8 cellular contexts compared by ENCODE assay signal in genomic region chr17:47821031-47821423, GRCh38. TPM values are rescaled to one million over a fixed set of nuclear protein-coding genes. Genes with fewer than 3 reads are reported as not detected.
DNase-seq lines count a peak whose midpoint lies in the region; ATAC-seq and TF ChIP-seq lines count a peak whose summit lies in the region.

No MANE protein-coding gene starts in this region.

- H3K9me3 ChIP-seq in left lung (no peaks in the 10 kb centered on the region), thoracic aorta (no peaks in the 10 kb centered on the region)

- H3K4me3 ChIP-seq in left lung, result peak overlapping the region; percentile 58 to 67
- peak overlapping the region; percentile 76 for H3K4me3 ChIP-seq in thoracic aorta

- no peaks in the 10 kb centered on the region for H3K27me3 Mint-ChIP-seq in activated T-cell treated with anti-CD3 and anti-CD28 coated beads, Interleukin-2, amount 50 U/mL, for 24 hours
- H3K27me3 Mint-ChIP-seq in activated naive CD8-positive, alpha-beta T cell treated with anti-CD3 and anti-CD28 coated beads, Interleukin-2, amount 10 ng/mL, durations not matched to agents 7 days and 5 days, result no peaks in the 10 kb centered on the region

- DNase-seq in activated T-cell treated with anti-CD3 and anti-CD28 coated beads, Interleukin-2, amount 50 U/mL, for 24 hours, result peak; percentile 37
- no peak for DNase-seq in activated T-cell treated with anti-CD3 and anti-CD28 coated beads, Interleukin-2, amount 50 U/mL, for 48 hours
- no peak for DNase-seq in activated naive CD8-positive, alpha-beta T cell treated with anti-CD3 and anti-CD28 coated beads, Interleukin-2, amount 10 ng/mL, durations not matched to agents 7 days and 5 days
- DNase-seq in left lung, result no peak
- DNase-seq in thoracic aorta (ENCODE audit: low spot score), result no peak
- no peak for DNase-seq in stimulated activated CD4-positive, alpha-beta T cell treated with anti-CD3 and anti-CD28 coated beads, Interleukin-15, amount 100 ng/mL, for 24 hours
- no peak for DNase-seq in kidney glomerular epithelial cell (lab: John Stamatoyannopoulos, UW)
- no peak for DNase-seq in OCI-M2 (lab: John Stamatoyannopoulos, UW; ENCODE audit: unreplicated experiment)

- H3K36me3 ChIP-seq in left lung, result peaks cover 0 to 68% of the 10 kb centered on the region in 2 donors
- peaks cover 41% of the 10 kb centered on the region for H3K36me3 ChIP-seq in thoracic aorta

- H3K9me3 Mint-ChIP-seq in activated T-cell treated with anti-CD3 and anti-CD28 coated beads, Interleukin-2, amount 50 U/mL, for 24 hours, result no peaks in the 10 kb centered on the region
- no peaks in the 10 kb centered on the region for H3K9me3 Mint-ChIP-seq in activated naive CD8-positive, alpha-beta T cell treated with anti-CD3 and anti-CD28 coated beads, Interleukin-2, amount 10 ng/mL, durations not matched to agents 7 days and 5 days

- no peak for ATAC-seq in activated naive CD8-positive, alpha-beta T cell treated with anti-CD3 and anti-CD28 coated beads, Interleukin-2, amount 10 ng/mL, durations not matched to agents 7 days and 5 days (ENCODE audit: low read depth)
- ATAC-seq in left lung (peak; percentile 6), thoracic aorta (ENCODE audit: insufficient number of reproducible peaks, low FRiP score, low read depth) (no peak)

- intact Hi-C loops in left lung (cut with DNase I), result no loop called here

- H3K27ac Mint-ChIP-seq in activated T-cell treated with anti-CD3 and anti-CD28 coated beads, Interleukin-2, amount 50 U/mL, for 24 hours, result peak overlapping the region; percentile 94
- peak overlapping the region; percentile 92 for H3K27ac Mint-ChIP-seq in activated naive CD8-positive, alpha-beta T cell treated with anti-CD3 and anti-CD28 coated beads, Interleukin-2, amount 10 ng/mL, durations not matched to agents 7 days and 5 days

- peaks cover 24% of the 10 kb centered on the region for H3K4me1 Mint-ChIP-seq in activated T-cell treated with anti-CD3 and anti-CD28 coated beads, Interleukin-2, amount 50 U/mL, for 24 hours (ENCODE audit: low read depth)
- peaks cover 15% of the 10 kb centered on the region for H3K4me1 Mint-ChIP-seq in activated naive CD8-positive, alpha-beta T cell treated with anti-CD3 and anti-CD28 coated beads, Interleukin-2, amount 10 ng/mL, durations not matched to agents 7 days and 5 days

- H3K27ac ChIP-seq in left lung (peak overlapping the region; percentile 53 to 70), thoracic aorta (peak overlapping the region; percentile 26 to 72)

- POLR2A ChIA-PET in activated naive CD8-positive, alpha-beta T cell treated with anti-CD3 and anti-CD28 coated beads, Interleukin-2, amount 10 ng/mL, durations not matched to agents 7 days and 5 days (lab: Charles Lee), result interaction anchor here (0.7 to 3.3 kb wide), 4 partner anchors 10 to 171 kb away, joined by 3 to 19 read pairs (median 5); partner anchors contain the start of genes LRRC46, MRPL10 and SP2

- H3K27me3 ChIP-seq in left lung (no peaks in the 10 kb centered on the region), thoracic aorta (replicated peaks; ENCODE audit: insufficient read depth) (no peaks in the 10 kb centered on the region)

- H3K4me1 ChIP-seq in left lung (peaks cover 18 to 29% of the 10 kb centered on the region in 2 donors), thoracic aorta (ENCODE audit: control insufficient read depth in 1 of 2, low read depth in 2 of 2) (peaks cover 11 to 20% of the 10 kb centered on the region in 2 donors)

- TF ChIP-seq CTCF in left lung (IDR thresholded peaks at IDR 0.05), result no peak
- no peak for TF ChIP-seq CTCF in thoracic aorta (IDR thresholded peaks at IDR 0.05)

- H3K36me3 Mint-ChIP-seq in activated T-cell treated with anti-CD3 and anti-CD28 coated beads, Interleukin-2, amount 50 U/mL, for 24 hours (ENCODE audit: low read depth), result peaks cover 68% of the 10 kb centered on the region
- peaks cover 13% of the 10 kb centered on the region for H3K36me3 Mint-ChIP-seq in activated naive CD8-positive, alpha-beta T cell treated with anti-CD3 and anti-CD28 coated beads, Interleukin-2, amount 10 ng/mL, durations not matched to agents 7 days and 5 days

- peak overlapping the region; percentile 95 for H3K4me3 Mint-ChIP-seq in activated T-cell treated with anti-CD3 and anti-CD28 coated beads, Interleukin-2, amount 50 U/mL, for 24 hours
- H3K4me3 Mint-ChIP-seq in activated naive CD8-positive, alpha-beta T cell treated with anti-CD3 and anti-CD28 coated beads, Interleukin-2, amount 10 ng/mL, durations not matched to agents 7 days and 5 days, result peak overlapping the region; percentile 99

RNA-seq across cellular contexts. Expression of gene OSBPL7, which starts 0.6 kb away (rescaled TPM):
- total RNA-seq in activated naive CD8-positive, alpha-beta T cell treated with anti-CD3 and anti-CD28 coated beads, Interleukin-2, amount 10 ng/mL, durations not matched to agents 7 days and 5 days, result 10 to 100 TPM; 50.8 to 50.9 TPM
- total RNA-seq in left lung, result 10 to 100 TPM; 20.3 to 36.4 TPM
- 10 to 100 TPM; 15.5 to 20.0 TPM for total RNA-seq in thoracic aorta

RNA-seq across cellular contexts. Expression of gene MRPL10, which starts 10.3 kb away (rescaled TPM):
- total RNA-seq in activated naive CD8-positive, alpha-beta T cell treated with anti-CD3 and anti-CD28 coated beads, Interleukin-2, amount 10 ng/mL, durations not matched to agents 7 days and 5 days, result 10 to 100 TPM; 49.7 to 50.3 TPM
- total RNA-seq in left lung (10 to 100 TPM; 26.2 to 27.3 TPM), thoracic aorta (10 to 100 TPM; 25.8 to 34.8 TPM)

RNA-seq across cellular contexts. Expression of gene LRRC46, which starts 10.4 kb away (rescaled TPM):
- under 1 TPM; 0.42 to 0.43 TPM for total RNA-seq in activated naive CD8-positive, alpha-beta T cell treated with anti-CD3 and anti-CD28 coated beads, Interleukin-2, amount 10 ng/mL, durations not matched to agents 7 days and 5 days
- 1 to 10 TPM in 1 of 2 donors, under 1 TPM in 1; 0.44 to 6.7 TPM for total RNA-seq in left lung
- under 1 TPM in 1 of 2 donors, not detected in 1; 0.42 TPM for total RNA-seq in thoracic aorta

RNA-seq across cellular contexts. Expression of gene SCRN2, which starts 20.0 kb away (rescaled TPM):
- 10 to 100 TPM; 38.0 to 39.6 TPM for total RNA-seq in activated naive CD8-positive, alpha-beta T cell treated with anti-CD3 and anti-CD28 coated beads, Interleukin-2, amount 10 ng/mL, durations not matched to agents 7 days and 5 days
- total RNA-seq in left lung, result 10 to 100 TPM; 26.4 to 33.1 TPM
- total RNA-seq in thoracic aorta, result 10 to 100 TPM; 22.9 to 29.3 TPM

RNA-seq across cellular contexts. Expression of gene SP6, which starts 29.9 kb away (rescaled TPM):
- total RNA-seq in activated naive CD8-positive, alpha-beta T cell treated with anti-CD3 and anti-CD28 coated beads, Interleukin-2, amount 10 ng/mL, durations not matched to agents 7 days and 5 days, result under 1 TPM; 0.09 to 0.22 TPM
- total RNA-seq in left lung (1 to 10 TPM in 1 of 2 donors, under 1 TPM in 1; 0.79 to 1.5 TPM), thoracic aorta (not detected)
